24 cellular contexts compared by ENCODE assay signal in the genomic region with DNA sequence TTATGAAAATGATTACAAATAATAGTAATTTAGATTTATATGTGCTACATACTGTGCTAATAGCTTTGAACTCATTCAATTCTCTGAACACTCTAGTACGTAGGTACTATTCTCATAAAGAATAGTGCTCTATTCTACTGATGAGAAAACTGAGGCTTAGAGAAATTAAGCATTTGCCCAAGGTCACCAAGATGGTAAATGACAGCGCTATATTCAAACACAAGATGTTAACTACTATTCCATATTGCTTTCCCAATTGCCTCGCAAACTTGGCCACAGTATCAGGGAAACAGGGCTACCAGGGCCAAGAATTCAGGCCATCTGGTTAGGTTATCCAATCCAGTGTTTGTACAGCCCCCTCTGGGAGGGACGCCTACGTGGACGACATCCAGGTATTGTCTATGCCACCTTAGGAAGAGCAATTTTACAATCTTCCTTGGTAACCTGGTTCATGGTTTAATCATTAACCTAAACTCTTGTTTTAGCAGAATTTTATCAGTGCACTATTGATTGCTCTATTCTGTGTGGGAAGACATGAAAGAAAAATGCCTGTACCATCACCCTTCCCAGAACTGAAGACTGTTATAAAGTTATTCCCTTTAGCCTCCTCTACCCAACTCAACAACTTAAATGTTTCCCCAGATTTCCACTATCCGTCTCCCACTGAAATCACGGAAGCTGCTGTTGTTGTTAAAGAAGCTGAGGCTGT.
DNase-seq lines count a peak whose midpoint lies in the region; ATAC-seq and TF ChIP-seq lines count a peak whose summit lies in the region.
"Had no signal": no experiment of that assay in that cellular context is flagged by ENCODE, and none has a peak within 500 bp of the region (broad histone marks: within the 10 kb centered on the region; RNA-seq: fewer than 3 reads in every experiment).

No MANE protein-coding gene starts in this region.

- WGBS in hepatocyte (ENCODE audit: low lambda C conversion rate, missing lambda C conversion rate) = 49% methylated on average over 8 of the region's 8 CpGs

- TF ChIP-seq CTCF in Caco-2 (IDR thresholded peaks at IDR 0.05; ENCODE audit: insufficient read depth in 1 of 2, low read depth in 1 of 2, low read length in 1 of 2, severe bottlenecking in 1 of 2, unreplicated experiment in 1 of 2) (no peak), hepatocyte (IDR thresholded peaks at IDR 0.05; ENCODE audit: poor library complexity) (no peak), nephron (IDR thresholded peaks at IDR 0.05; ENCODE audit: unreplicated experiment in 3 of 3) (no peak), GM23338 (conservative IDR thresholded peaks at IDR 0.05; ENCODE audit: low read depth in 2 of 2) (no peak)

- peaks cover 22% of the 10 kb centered on the region for H3K36me3 Mint-ChIP-seq in Caco-2 (ENCODE audit: insufficient read depth, unreplicated experiment)
- no peaks in the 10 kb centered on the region for H3K36me3 Mint-ChIP-seq in nephron (ENCODE audit: low read depth)
- H3K36me3 Mint-ChIP-seq in activated CD4-positive, alpha-beta memory T cell treated with anti-CD3 and anti-CD28 coated beads, Interleukin-2, amount 10 ng/mL, durations not matched to agents 7 days and 5 days (ENCODE audit: low read depth) = no peaks in the 10 kb centered on the region
- H3K36me3 Mint-ChIP-seq in stimulated activated effector memory CD8-positive, alpha-beta T cell treated with anti-CD3 and anti-CD28 coated beads, Interleukin-12 subunit alpha, Interleukin-12 subunit beta, amount 100 ng/mL, for 72 hours = no peaks in the 10 kb centered on the region
- no peaks in the 10 kb centered on the region for H3K36me3 Mint-ChIP-seq in GM23338 (ENCODE audit: low read depth)
- H3K36me3 Mint-ChIP-seq: CD4-positive, CD25-positive, alpha-beta regulatory T cell; natural killer cell treated with Interleukin-12 subunit alpha and Interleukin-12 subunit beta and Interleukin-15 and Interleukin-18, amount 100 ng/mL, for 72 hours had no signal

- BruUV-seq in Caco-2 (replicated peaks; lab: Mats Ljungman, UMichigan) = no TSS peak

- H3K27me3 ChIP-seq in Caco-2 (replicated peaks; ENCODE audit: control insufficient read depth, insufficient read depth, low read length) (no peaks in the 10 kb centered on the region), hepatocyte (no peaks in the 10 kb centered on the region), GM23338 (ENCODE audit: insufficient read depth) (no peaks in the 10 kb centered on the region)
- H3K27me3 ChIP-seq: ascending aorta, foreskin keratinocyte, upper lobe of right lung had no signal

- H3K4me1 Mint-ChIP-seq in Caco-2 (ENCODE audit: low read depth, unreplicated experiment) = peaks cover 33% of the 10 kb centered on the region
- peaks cover 34% of the 10 kb centered on the region for H3K4me1 Mint-ChIP-seq in nephron
- no peaks in the 10 kb centered on the region for H3K4me1 Mint-ChIP-seq in activated CD4-positive, alpha-beta memory T cell treated with anti-CD3 and anti-CD28 coated beads, Interleukin-2, amount 10 ng/mL, durations not matched to agents 7 days and 5 days
- H3K4me1 Mint-ChIP-seq in stimulated activated effector memory CD8-positive, alpha-beta T cell treated with anti-CD3 and anti-CD28 coated beads, Interleukin-12 subunit alpha, Interleukin-12 subunit beta, amount 100 ng/mL, for 72 hours = no peaks in the 10 kb centered on the region
- H3K4me1 Mint-ChIP-seq in GM23338 = peaks cover 7% of the 10 kb centered on the region; the same call in 2 of the 3 replicates
- H3K4me1 Mint-ChIP-seq: CD4-positive, CD25-positive, alpha-beta regulatory T cell had no signal

- H3K4me2 ChIP-seq in hepatocyte (peak overlapping the region; percentile 54), GM23338 (no peak overlapping the region)

- H3K36me3 ChIP-seq in Caco-2 (ENCODE audit: control insufficient read depth, insufficient read depth, low read length) (0 out of 2 replicates have a peak, but pooled peaks cover 2% of the 10 kb centered on the region), hepatocyte (replicated peaks; ENCODE audit: insufficient read depth, low read depth) (no peaks in the 10 kb centered on the region), GM23338 (ENCODE audit: insufficient read depth) (no peaks in the 10 kb centered on the region)
- H3K36me3 ChIP-seq: ascending aorta, upper lobe of right lung had no signal

- H3K79me2 ChIP-seq in hepatocyte (no peaks in the 10 kb centered on the region), GM23338 (replicated peaks; ENCODE audit: insufficient read depth) (no peaks in the 10 kb centered on the region)

- intact Hi-C loops in Caco-2 (cut with micrococcal nuclease; ENCODE audit: unreplicated experiment) = loop anchor here (1.0 to 5.0 kb wide), 3 partner anchors 70 to 226 kb away; no protein-coding TSS in a partner anchor

- CTCF ChIA-PET in Caco-2 (lab: Charles Lee) = interaction anchor here (1.3 to 2.5 kb wide), 5 partner anchors 10 to 233 kb away, joined by 3 to 13 read pairs (median 5); a partner anchor contains a TSS
- CTCF ChIA-PET in activated CD4-positive, alpha-beta memory T cell treated with anti-CD3 and anti-CD28 coated beads, Interleukin-2, amount 10 ng/mL, durations not matched to agents 7 days and 5 days (lab: Charles Lee) = no interaction called here

- H3K27me3 Mint-ChIP-seq in Caco-2 (ENCODE audit: insufficient read depth, unreplicated experiment) (no peaks in the 10 kb centered on the region), nephron (ENCODE audit: low read depth) (no peaks in the 10 kb centered on the region), GM23338 (ENCODE audit: insufficient read depth, low read depth, poor library complexity) (no peaks in the 10 kb centered on the region)
- peaks cover 23% of the 10 kb centered on the region for H3K27me3 Mint-ChIP-seq in activated CD4-positive, alpha-beta memory T cell treated with anti-CD3 and anti-CD28 coated beads, Interleukin-2, amount 10 ng/mL, durations not matched to agents 7 days and 5 days
- H3K27me3 Mint-ChIP-seq: CD4-positive, CD25-positive, alpha-beta regulatory T cell had no signal

- H3K9me3 Mint-ChIP-seq in Caco-2 (ENCODE audit: unreplicated experiment) = no peaks in the 10 kb centered on the region
- H3K9me3 Mint-ChIP-seq in nephron = no peaks in the 10 kb centered on the region
- H3K9me3 Mint-ChIP-seq in activated CD4-positive, alpha-beta memory T cell treated with anti-CD3 and anti-CD28 coated beads, Interleukin-2, amount 10 ng/mL, durations not matched to agents 7 days and 5 days = no peaks in the 10 kb centered on the region
- no peaks in the 10 kb centered on the region for H3K9me3 Mint-ChIP-seq in stimulated activated effector memory CD8-positive, alpha-beta T cell treated with anti-CD3 and anti-CD28 coated beads, Interleukin-12 subunit alpha, Interleukin-12 subunit beta, amount 100 ng/mL, for 72 hours
- H3K9me3 Mint-ChIP-seq in GM23338 = no peaks in the 10 kb centered on the region
- H3K9me3 Mint-ChIP-seq: natural killer cell treated with Interleukin-12 subunit alpha and Interleukin-12 subunit beta and Interleukin-15 and Interleukin-18, amount 100 ng/mL, for 72 hours; stimulated activated naive CD8-positive, alpha-beta T cell treated with anti-CD3 and anti-CD28 coated beads, Interleukin-15, Interleukin-2, amounts not matched to agents 100 ng/mL and 50 ng/mL, for 24 hours had no signal

- peaks cover 69% of the 10 kb centered on the region for H3K4me1 ChIP-seq in Caco-2
- peaks cover 45% of the 10 kb centered on the region for H3K4me1 ChIP-seq in hepatocyte (ENCODE audit: insufficient read depth)
- H3K4me1 ChIP-seq in GM23338 (ENCODE audit: insufficient read depth) = peaks cover 7% of the 10 kb centered on the region
- H3K4me1 ChIP-seq: ascending aorta, foreskin keratinocyte, upper lobe of right lung had no signal

- H3K4me3 Mint-ChIP-seq in Caco-2 (ENCODE audit: unreplicated experiment) (peak overlapping the region; percentile 68), nephron (no peak overlapping the region), GM23338 (no peak overlapping the region)
- H3K4me3 Mint-ChIP-seq in activated CD4-positive, alpha-beta memory T cell treated with anti-CD3 and anti-CD28 coated beads, Interleukin-2, amount 10 ng/mL, durations not matched to agents 7 days and 5 days = no peak overlapping the region
- H3K4me3 Mint-ChIP-seq in stimulated activated effector memory CD8-positive, alpha-beta T cell treated with anti-CD3 and anti-CD28 coated beads, Interleukin-12 subunit alpha, Interleukin-12 subunit beta, amount 100 ng/mL, for 72 hours = no peak overlapping the region
- H3K4me3 Mint-ChIP-seq: CD4-positive, CD25-positive, alpha-beta regulatory T cell; natural killer cell treated with Interleukin-12 subunit alpha and Interleukin-12 subunit beta and Interleukin-15 and Interleukin-18, amount 100 ng/mL, for 72 hours; stimulated activated naive CD8-positive, alpha-beta T cell treated with anti-CD3 and anti-CD28 coated beads, Interleukin-15, Interleukin-2, amounts not matched to agents 100 ng/mL and 50 ng/mL, for 24 hours had no signal

- H3K27ac Mint-ChIP-seq in Caco-2 (ENCODE audit: unreplicated experiment) (peak overlapping the region; percentile 89), nephron (peak overlapping the region; percentile 73 to 88 (median 81)), GM23338 (no peak overlapping the region)
- H3K27ac Mint-ChIP-seq in activated CD4-positive, alpha-beta memory T cell treated with anti-CD3 and anti-CD28 coated beads, Interleukin-2, amount 10 ng/mL, durations not matched to agents 7 days and 5 days = no peak overlapping the region
- H3K27ac Mint-ChIP-seq in stimulated activated effector memory CD8-positive, alpha-beta T cell treated with anti-CD3 and anti-CD28 coated beads, Interleukin-12 subunit alpha, Interleukin-12 subunit beta, amount 100 ng/mL, for 72 hours = no peak overlapping the region
- H3K27ac Mint-ChIP-seq: CD4-positive, CD25-positive, alpha-beta regulatory T cell; natural killer cell treated with Interleukin-12 subunit alpha and Interleukin-12 subunit beta and Interleukin-15 and Interleukin-18, amount 100 ng/mL, for 72 hours; stimulated activated naive CD8-positive, alpha-beta T cell treated with anti-CD3 and anti-CD28 coated beads, Interleukin-15, Interleukin-2, amounts not matched to agents 100 ng/mL and 50 ng/mL, for 24 hours had no signal

- H3K9me3 ChIP-seq in Caco-2 (no peaks in the 10 kb centered on the region), hepatocyte (ENCODE audit: low read depth) (no peaks in the 10 kb centered on the region)
- H3K9me3 ChIP-seq: ascending aorta, upper lobe of right lung had no signal

- POLR2A ChIA-PET in Caco-2 (lab: Charles Lee) = no interaction called here
- POLR2A ChIA-PET in activated CD4-positive, alpha-beta memory T cell treated with anti-CD3 and anti-CD28 coated beads, Interleukin-2, amount 10 ng/mL, durations not matched to agents 7 days and 5 days (lab: Charles Lee) = no interaction called here

- peak overlapping the region; percentile 24 for H3K27ac ChIP-seq in caudate nucleus (ENCODE audit: low read depth, low read length)
- H3K27ac ChIP-seq in hepatocyte = peak overlapping the region; percentile 91
- H3K27ac ChIP-seq in GM23338 (ENCODE audit: low read depth) = no peak overlapping the region
- H3K27ac ChIP-seq: ascending aorta, coronary artery, foreskin keratinocyte, RWPE1, upper lobe of right lung had no signal

- H2AFZ ChIP-seq in hepatocyte (no peak overlapping the region), GM23338 (no peak overlapping the region)

- no peaks in the 10 kb centered on the region for H4K20me1 ChIP-seq in hepatocyte (ENCODE audit: insufficient read depth, poor library complexity, severe bottlenecking)
- no peaks in the 10 kb centered on the region for H4K20me1 ChIP-seq in GM23338 (replicated peaks; ENCODE audit: insufficient read depth)

- H3K4me3 ChIP-seq in Caco-2 (ENCODE audit: low read depth, low read length) = no peak overlapping the region
- H3K4me3 ChIP-seq in hepatocyte = no peak overlapping the region
- no peak overlapping the region for H3K4me3 ChIP-seq in GM23338
- H3K4me3 ChIP-seq: ascending aorta, coronary artery, K562, lung, upper lobe of right lung had no signal

- peak; percentile 41 to 74 for DNase-seq in Caco-2
- no peak for DNase-seq in caudate nucleus (lab: John Stamatoyannopoulos, UW)
- DNase-seq in hepatocyte (ENCODE audit: low spot score) = peak; percentile 55
- no peak for DNase-seq in activated CD4-positive, alpha-beta memory T cell treated with anti-CD3 and anti-CD28 coated beads, Interleukin-2, amount 10 ng/mL, durations not matched to agents 7 days and 5 days
- DNase-seq in stimulated activated effector memory CD8-positive, alpha-beta T cell treated with anti-CD3 and anti-CD28 coated beads, Interleukin-12 subunit alpha, Interleukin-12 subunit beta, amount 100 ng/mL, for 72 hours (ENCODE audit: low spot score in 2 of 2) = no peak
- no peak for DNase-seq in GM23338 (ENCODE audit: low spot score)
- DNase-seq: activated CD4-positive, alpha-beta T cell treated with anti-CD3 and anti-CD28 coated beads, Interleukin-2, amount 50 U/mL, for 4 hours; activated naive CD4-positive, alpha-beta T cell treated with Interleukin-2 at 50 U/mL for 16 hours; CD4-positive, CD25-positive, alpha-beta regulatory T cell; MV-4-11; NCI-H187 treated with DMSO at 0.1 percent for 48 hours; NCI-H345; NK-92 treated with Interleukin-12 subunit alpha and Interleukin-12 subunit beta, amount 100 ng/mL, for 24 hours; upper lobe of right lung had no signal

- H3F3A ChIP-seq in GM23338 (replicated peaks; ENCODE audit: low read depth) = no peaks in the 10 kb centered on the region

- H3K9me2 ChIP-seq in hepatocyte (replicated peaks; ENCODE audit: insufficient read depth) (no peaks in the 10 kb centered on the region), GM23338 (ENCODE audit: insufficient read depth) (no peaks in the 10 kb centered on the region)

- ATAC-seq in HG03139 (IDR thresholded peaks at IDR 0.05; ENCODE audit: unreplicated experiment) = no peak
- ATAC-seq in stimulated activated effector memory CD8-positive, alpha-beta T cell treated with anti-CD3 and anti-CD28 coated beads, Interleukin-12 subunit alpha, Interleukin-12 subunit beta, amount 100 ng/mL, for 72 hours = no peak
- ATAC-seq in GM23338 = no peak
- ATAC-seq: K562 had no signal

Comparison
In these comparisons a context has a peak if more than half of its experiments do, and no peak if none do; other contexts are left out.
1. DNase-seq: peak in Caco-2 (2 of 2) and hepatocyte (single experiment); none in caudate nucleus (0 of 61), activated CD4-positive, alpha-beta memory T cell treated with anti-CD3 and anti-CD28 coated beads, Interleukin-2, amount 10 ng/mL, durations not matched to agents 7 days and 5 days (single experiment), stimulated activated effector memory CD8-positive, alpha-beta T cell treated with anti-CD3 and anti-CD28 coated beads, Interleukin-12 subunit alpha, Interleukin-12 subunit beta, amount 100 ng/mL, for 72 hours (0 of 2) and GM23338 (single experiment).
2. H3K27ac Mint-ChIP-seq: peak in Caco-2 (single experiment) and nephron (3 of 3); none in activated CD4-positive, alpha-beta memory T cell treated with anti-CD3 and anti-CD28 coated beads, Interleukin-2, amount 10 ng/mL, durations not matched to agents 7 days and 5 days (single experiment), stimulated activated effector memory CD8-positive, alpha-beta T cell treated with anti-CD3 and anti-CD28 coated beads, Interleukin-12 subunit alpha, Interleukin-12 subunit beta, amount 100 ng/mL, for 72 hours (single experiment) and GM23338 (single experiment).